Comparison of ENCODE assay signal across 1 cellular context in genomic region chr12:76470028-76470939, GRCh38.
TF ChIP-seq lines count a peak whose summit lies in the region.

No MANE protein-coding gene starts in this region.

TF ChIP-seq in K562, 482 proteins besides CTCF, POLR2A, EP300 and RAD21 (continued from another document):
- TF ChIP-seq, protein P1, sequence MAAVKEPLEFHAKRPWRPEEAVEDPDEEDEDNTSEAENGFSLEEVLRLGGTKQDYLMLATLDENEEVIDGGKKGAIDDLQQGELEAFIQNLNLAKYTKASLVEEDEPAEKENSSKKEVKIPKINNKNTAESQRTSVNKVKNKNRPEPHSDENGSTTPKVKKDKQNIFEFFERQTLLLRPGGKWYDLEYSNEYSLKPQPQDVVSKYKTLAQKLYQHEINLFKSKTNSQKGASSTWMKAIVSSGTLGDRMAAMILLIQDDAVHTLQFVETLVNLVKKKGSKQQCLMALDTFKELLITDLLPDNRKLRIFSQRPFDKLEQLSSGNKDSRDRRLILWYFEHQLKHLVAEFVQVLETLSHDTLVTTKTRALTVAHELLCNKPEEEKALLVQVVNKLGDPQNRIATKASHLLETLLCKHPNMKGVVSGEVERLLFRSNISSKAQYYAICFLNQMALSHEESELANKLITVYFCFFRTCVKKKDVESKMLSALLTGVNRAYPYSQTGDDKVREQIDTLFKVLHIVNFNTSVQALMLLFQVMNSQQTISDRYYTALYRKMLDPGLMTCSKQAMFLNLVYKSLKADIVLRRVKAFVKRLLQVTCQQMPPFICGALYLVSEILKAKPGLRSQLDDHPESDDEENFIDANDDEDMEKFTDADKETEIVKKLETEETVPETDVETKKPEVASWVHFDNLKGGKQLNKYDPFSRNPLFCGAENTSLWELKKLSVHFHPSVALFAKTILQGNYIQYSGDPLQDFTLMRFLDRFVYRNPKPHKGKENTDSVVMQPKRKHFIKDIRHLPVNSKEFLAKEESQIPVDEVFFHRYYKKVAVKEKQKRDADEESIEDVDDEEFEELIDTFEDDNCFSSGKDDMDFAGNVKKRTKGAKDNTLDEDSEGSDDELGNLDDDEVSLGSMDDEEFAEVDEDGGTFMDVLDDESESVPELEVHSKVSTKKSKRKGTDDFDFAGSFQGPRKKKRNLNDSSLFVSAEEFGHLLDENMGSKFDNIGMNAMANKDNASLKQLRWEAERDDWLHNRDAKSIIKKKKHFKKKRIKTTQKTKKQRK (IDR thresholded peaks at IDR 0.05; ENCODE audit: borderline replicate concordance, low read depth, low read length) = no peak
- no peak for TF ChIP-seq SMAD4 (CRISPR knock-in tag; conservative IDR thresholded peaks at IDR 0.05)
- no peak for TF ChIP-seq POLR2AphosphoS2 (IDR thresholded peaks at IDR 0.05; ENCODE audit: low read length)
- TF ChIP-seq ATF1 (CRISPR knock-in tag; IDR thresholded peaks at IDR 0.05) = no peak
- TF ChIP-seq ATF1 (tag; IDR thresholded peaks at IDR 0.05) = 0 out of 2 replicates have a peak, but pooled peaks have one; percentile 14
- TF ChIP-seq, protein P2, sequence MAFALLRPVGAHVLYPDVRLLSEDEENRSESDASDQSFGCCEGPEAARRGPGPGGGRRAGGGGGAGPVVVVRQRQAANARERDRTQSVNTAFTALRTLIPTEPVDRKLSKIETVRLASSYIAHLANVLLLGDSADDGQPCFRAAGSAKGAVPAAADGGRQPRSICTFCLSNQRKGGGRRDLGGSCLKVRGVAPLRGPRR (CRISPR knock-in tag; IDR thresholded peaks at IDR 0.05) = no peak
- TF ChIP-seq ZNF778 (CRISPR knock-in tag; IDR thresholded peaks at IDR 0.05) = no peak
- TF ChIP-seq, protein P3, sequence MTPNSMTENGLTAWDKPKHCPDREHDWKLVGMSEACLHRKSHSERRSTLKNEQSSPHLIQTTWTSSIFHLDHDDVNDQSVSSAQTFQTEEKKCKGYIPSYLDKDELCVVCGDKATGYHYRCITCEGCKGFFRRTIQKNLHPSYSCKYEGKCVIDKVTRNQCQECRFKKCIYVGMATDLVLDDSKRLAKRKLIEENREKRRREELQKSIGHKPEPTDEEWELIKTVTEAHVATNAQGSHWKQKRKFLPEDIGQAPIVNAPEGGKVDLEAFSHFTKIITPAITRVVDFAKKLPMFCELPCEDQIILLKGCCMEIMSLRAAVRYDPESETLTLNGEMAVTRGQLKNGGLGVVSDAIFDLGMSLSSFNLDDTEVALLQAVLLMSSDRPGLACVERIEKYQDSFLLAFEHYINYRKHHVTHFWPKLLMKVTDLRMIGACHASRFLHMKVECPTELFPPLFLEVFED (CRISPR knock-in tag; conservative IDR thresholded peaks at IDR 0.05) = no peak
- TF ChIP-seq, protein P4, sequence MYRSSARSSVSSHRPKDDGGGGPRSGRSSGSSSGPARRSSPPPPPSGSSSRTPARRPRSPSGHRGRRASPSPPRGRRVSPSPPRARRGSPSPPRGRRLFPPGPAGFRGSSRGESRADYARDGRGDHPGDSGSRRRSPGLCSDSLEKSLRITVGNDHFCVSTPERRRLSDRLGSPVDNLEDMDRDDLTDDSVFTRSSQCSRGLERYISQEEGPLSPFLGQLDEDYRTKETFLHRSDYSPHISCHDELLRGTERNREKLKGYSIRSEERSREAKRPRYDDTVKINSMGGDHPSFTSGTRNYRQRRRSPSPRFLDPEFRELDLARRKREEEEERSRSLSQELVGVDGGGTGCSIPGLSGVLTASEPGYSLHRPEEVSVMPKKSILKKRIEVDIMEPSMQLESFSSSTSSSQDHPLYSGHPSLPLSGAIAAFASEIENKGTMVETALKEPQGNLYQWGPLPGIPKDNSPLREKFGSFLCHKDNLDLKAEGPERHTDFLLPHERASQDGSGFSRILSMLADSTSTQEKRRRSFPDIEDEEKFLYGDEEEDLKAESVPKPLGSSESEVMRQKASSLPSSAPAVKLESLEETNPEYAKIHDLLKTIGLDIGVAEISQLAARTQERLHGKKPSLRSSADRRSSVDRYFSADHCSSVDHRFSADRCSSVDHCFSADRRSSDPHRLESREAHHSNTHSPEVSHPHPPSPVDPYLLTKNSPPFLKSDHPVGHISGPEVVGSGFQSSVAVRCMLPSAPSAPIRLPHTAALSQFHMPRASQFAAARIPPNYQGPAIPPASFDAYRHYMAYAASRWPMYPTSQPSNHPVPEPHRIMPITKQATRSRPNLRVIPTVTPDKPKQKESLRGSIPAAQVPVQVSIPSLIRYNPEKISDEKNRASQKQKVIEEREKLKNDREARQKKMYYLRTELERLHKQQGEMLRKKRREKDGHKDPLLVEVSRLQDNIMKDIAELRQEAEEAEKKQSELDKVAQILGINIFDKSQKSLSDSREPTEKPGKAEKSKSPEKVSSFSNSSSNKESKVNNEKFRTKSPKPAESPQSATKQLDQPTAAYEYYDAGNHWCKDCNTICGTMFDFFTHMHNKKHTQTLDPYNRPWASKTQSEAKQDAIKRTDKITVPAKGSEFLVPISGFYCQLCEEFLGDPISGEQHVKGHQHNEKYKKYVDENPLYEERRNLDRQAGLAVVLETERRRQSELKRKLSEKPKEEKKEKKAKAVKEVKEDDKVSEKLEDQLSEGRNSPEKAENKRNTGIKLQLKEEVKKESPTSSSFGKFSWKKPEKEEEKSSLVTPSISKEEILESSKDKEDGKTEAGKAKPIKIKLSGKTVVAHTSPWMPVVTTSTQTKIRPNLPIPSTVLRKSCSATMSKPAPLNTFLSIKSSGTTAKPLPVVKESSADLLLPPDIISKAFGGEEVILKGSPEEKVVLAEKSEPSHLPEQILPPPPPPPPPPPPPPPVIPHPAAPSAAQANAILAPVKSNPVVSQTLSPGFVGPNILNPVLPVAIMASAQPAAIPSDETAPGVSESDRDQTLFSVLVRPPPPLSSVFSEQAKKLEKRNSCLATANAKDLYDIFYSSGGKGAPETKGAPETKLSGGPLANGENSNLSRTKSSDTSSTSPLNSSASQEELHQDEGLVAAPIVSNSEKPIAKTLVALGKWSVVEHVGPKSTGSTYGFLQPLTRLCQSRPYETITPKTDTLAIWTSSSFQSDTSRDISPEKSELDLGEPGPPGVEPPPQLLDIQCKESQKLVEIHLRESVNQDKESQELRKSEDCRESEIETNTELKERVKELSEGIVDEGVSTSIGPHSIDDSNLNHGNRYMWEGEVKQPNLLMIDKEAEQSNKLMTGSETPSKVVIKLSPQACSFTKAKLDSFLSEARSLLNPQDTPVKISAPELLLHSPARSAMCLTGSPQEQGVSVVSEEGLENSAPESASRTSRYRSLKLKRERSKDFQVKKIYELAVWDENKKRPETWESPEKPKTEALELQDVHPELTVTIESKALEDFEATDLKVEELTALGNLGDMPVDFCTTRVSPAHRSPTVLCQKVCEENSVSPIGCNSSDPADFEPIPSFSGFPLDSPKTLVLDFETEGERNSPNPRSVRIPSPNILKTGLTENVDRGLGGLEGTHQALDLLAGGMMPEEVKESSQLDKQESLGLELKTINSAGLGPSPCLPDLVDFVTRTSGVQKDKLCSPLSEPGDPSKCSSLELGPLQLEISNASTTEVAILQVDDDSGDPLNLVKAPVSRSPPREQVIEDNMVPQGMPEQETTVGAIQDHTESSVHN (IDR thresholded peaks at IDR 0.05; ENCODE audit: borderline replicate concordance in 1 of 2, low read depth in 1 of 2) = no peak
- no peak for TF ChIP-seq RFX5 (IDR thresholded peaks at IDR 0.05; ENCODE audit: low read depth, low read length)
- TF ChIP-seq NELFE (IDR thresholded peaks at IDR 0.05; ENCODE audit: insufficient read depth, insufficient read length) = no peak
- TF ChIP-seq MEIS2 (IDR thresholded peaks at IDR 0.05; ENCODE audit: partially characterized antibody) = peak; percentile 61
TF ChIP-seq in K562: peak in this region for 33.
